Comparison of ENCODE assay signal across 18 cellular contexts in the genomic region with DNA sequence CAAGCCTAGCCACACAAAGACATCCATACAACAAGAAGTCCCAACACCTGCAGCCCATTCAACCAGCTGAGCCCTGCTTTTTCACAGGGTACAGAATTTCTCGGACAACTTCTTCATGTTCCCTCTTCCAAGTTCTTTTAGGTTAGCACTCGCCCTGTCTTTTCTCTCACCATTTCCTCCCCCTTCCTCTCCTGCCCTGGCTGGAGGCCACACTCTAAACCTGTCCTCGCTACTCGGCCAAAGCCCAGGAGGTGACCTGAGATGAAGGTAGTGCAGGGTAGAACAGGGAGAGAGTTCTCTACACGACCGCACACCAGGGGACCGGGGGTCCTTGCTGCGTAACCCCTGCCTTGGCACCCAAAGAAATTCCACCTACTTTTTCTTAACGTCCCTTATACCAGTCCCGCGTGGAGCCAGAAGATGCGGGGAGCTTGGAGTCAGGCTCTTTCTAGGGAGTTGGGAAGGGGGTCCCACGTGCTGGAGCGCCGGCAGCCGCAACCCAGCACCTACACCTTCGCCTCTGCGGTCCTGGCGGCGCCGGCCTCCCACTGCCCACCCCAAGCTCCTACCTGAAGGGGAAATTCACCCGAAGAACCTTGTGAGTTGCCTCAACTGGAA. TPM values are rescaled to one million over a fixed set of nuclear protein-coding genes. Genes with fewer than 3 reads are reported as not detected.
"Had no signal": no experiment of that assay in that cellular context is flagged by ENCODE, and none has a peak within 500 bp of the region (broad histone marks: within the 10 kb centered on the region; RNA-seq: fewer than 3 reads in every experiment).

No MANE protein-coding gene starts in this region.

- H3K36me3 ChIP-seq: gastrocnemius medialis, heart left ventricle, left lung, prostate gland, upper lobe of right lung had no signal

- FAIRE-seq: kidney had no signal

- ATAC-seq: activated CD4-positive, CD25-positive, alpha-beta regulatory T cell treated with anti-CD3 and anti-CD28 coated beads, Interleukin-2, amount 50 U/mL, for 24 hours; activated CD8-positive, alpha-beta T cell treated with anti-CD3 and anti-CD28 coated beads, Interleukin-2, amount 10 ng/mL, durations not matched to agents 7 days and 5 days; body of pancreas; gastrocnemius medialis; heart left ventricle; left lung; right cardiac atrium; upper lobe of right lung had no signal

- H3K4me3 ChIP-seq: body of pancreas, gastrocnemius medialis, heart left ventricle, left lung, prostate gland, skin epidermis, upper lobe of right lung had no signal

- DNase-seq: activated CD4-positive, alpha-beta T cell treated with anti-CD3 and anti-CD28 coated beads, Interleukin-2, amount 10 ng/mL, durations not matched to agents 7 days and 5 days; activated CD8-positive, alpha-beta T cell treated with anti-CD3 and anti-CD28 coated beads, Interleukin-2, amount 10 ng/mL, durations not matched to agents 7 days and 5 days; activated naive CD4-positive, alpha-beta T cell treated with Interleukin-2 at 50 U/mL for 16 hours; activated T-cell treated with anti-CD3 and anti-CD28 coated beads, Interleukin-2, amount 50 U/mL, for 24 hours; body of pancreas; gastrocnemius medialis; heart left ventricle; kidney; left lung; mammary epithelial cell; right cardiac atrium; stimulated activated CD4-positive, alpha-beta T cell treated with anti-CD3 and anti-CD28 coated beads, Interleukin-2, amount 100 ng/mL, for 48 hours; upper lobe of right lung had no signal

- H3K4me1 ChIP-seq: gastrocnemius medialis, left lung, prostate gland, upper lobe of right lung had no signal

- H3K27ac ChIP-seq: body of pancreas, gastrocnemius medialis, heart left ventricle, left lung, prostate gland, skin epidermis, upper lobe of right lung had no signal

- H3K9me3 ChIP-seq: body of pancreas, gastrocnemius medialis, heart left ventricle, left lung, prostate gland, upper lobe of right lung had no signal

RNA-seq across cellular contexts. Expression of a gene that starts 16.0 kb away (rescaled TPM):
- total RNA-seq: activated CD4-positive, alpha-beta T cell treated with anti-CD3 and anti-CD28 coated beads, Interleukin-2, amount 10 ng/mL, durations not matched to agents 7 days and 5 days; activated CD8-positive, alpha-beta T cell treated with anti-CD3 and anti-CD28 coated beads, Interleukin-2, amount 10 ng/mL, durations not matched to agents 7 days and 5 days; activated T-helper 2 cell treated with anti-CD3 and anti-CD28 coated beads, Interferon-gamma antibody, Interleukin-2, Interleukin-4, amounts not matched to agents 10 μg/mL and 5 μg/mL and 100 μg/mL, durations not matched to agents 14 hours and 24 hours and 36 hours; body of pancreas; gastrocnemius medialis; left lung; mammary epithelial cell; mononuclear cell; right cardiac atrium; upper lobe of right lung had no signal
- polyA plus RNA-seq: heart left ventricle, mammary epithelial cell, right cardiac atrium had no signal

RNA-seq across cellular contexts. Expression of a gene that starts 35.3 kb away (rescaled TPM):
- total RNA-seq: activated CD4-positive, alpha-beta T cell treated with anti-CD3 and anti-CD28 coated beads, Interleukin-2, amount 10 ng/mL, durations not matched to agents 7 days and 5 days; activated CD8-positive, alpha-beta T cell treated with anti-CD3 and anti-CD28 coated beads, Interleukin-2, amount 10 ng/mL, durations not matched to agents 7 days and 5 days; activated T-helper 2 cell treated with anti-CD3 and anti-CD28 coated beads, Interferon-gamma antibody, Interleukin-2, Interleukin-4, amounts not matched to agents 10 μg/mL and 5 μg/mL and 100 μg/mL, durations not matched to agents 14 hours and 24 hours and 36 hours; body of pancreas; mononuclear cell; right cardiac atrium; upper lobe of right lung had no signal
